Comparison of ENCODE assay signal across 2 cellular contexts in the genomic region with DNA sequence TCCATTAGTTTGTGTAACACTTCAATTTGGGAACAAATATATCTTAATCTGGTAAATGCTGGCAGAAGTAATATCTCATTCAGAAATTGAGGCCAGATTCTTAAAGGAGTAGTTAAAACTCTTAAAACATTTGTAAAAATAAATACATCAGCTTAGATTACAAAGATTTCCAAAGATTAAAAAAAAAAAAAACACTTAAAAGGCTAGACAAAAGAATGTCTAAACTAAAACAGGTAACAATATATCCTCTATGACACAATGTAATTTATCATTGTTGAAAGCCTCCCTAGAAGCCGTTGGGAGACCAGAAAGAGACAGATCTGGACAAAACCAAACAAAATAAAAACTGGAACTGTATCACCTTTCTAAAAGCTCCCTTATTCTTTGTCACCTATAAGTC.
TF ChIP-seq lines count a peak whose summit lies in the region.

No MANE protein-coding gene starts in this region.

TF ChIP-seq in IMR-90, 13 proteins besides CTCF, POLR2A, EP300 and RAD21:
- no peak for TF ChIP-seq USF2 (IDR thresholded peaks at IDR 0.05; ENCODE audit: low read depth, low read length)
- no peak for TF ChIP-seq MXI1 (IDR thresholded peaks at IDR 0.05; ENCODE audit: borderline replicate concordance, low read depth, low read length)
- no peak for TF ChIP-seq CHD1 (IDR thresholded peaks at IDR 0.05; ENCODE audit: low read depth, low read length)
- TF ChIP-seq RCOR1 (IDR thresholded peaks at IDR 0.05; ENCODE audit: insufficient replicate concordance, low read length), result no peak
- TF ChIP-seq MAZ (IDR thresholded peaks at IDR 0.05; ENCODE audit: borderline replicate concordance, low read depth, low read length), result no peak
- no peak for TF ChIP-seq BHLHE40 (IDR thresholded peaks at IDR 0.05; ENCODE audit: low read depth, low read length)
- TF ChIP-seq CEBPB (IDR thresholded peaks at IDR 0.05; ENCODE audit: low read depth, low read length), result no peak
- no peak for TF ChIP-seq MAFK (IDR thresholded peaks at IDR 0.05; ENCODE audit: low read depth, low read length)
- TF ChIP-seq ELK1 (IDR thresholded peaks at IDR 0.05; ENCODE audit: borderline replicate concordance, low read depth, low read length), result no peak
- TF ChIP-seq SMC3 (IDR thresholded peaks at IDR 0.05; ENCODE audit: low read depth, low read length), result no peak
- no peak for TF ChIP-seq FOS (IDR thresholded peaks at IDR 0.05; ENCODE audit: low read depth, low read length)

TF ChIP-seq in neural cell, 6 proteins besides CTCF, POLR2A, EP300 and RAD21:
- TF ChIP-seq MXI1 (conservative IDR thresholded peaks at IDR 0.05; ENCODE audit: poor library complexity, severe bottlenecking), result no peak
- no peak for TF ChIP-seq EZH2 (IDR thresholded peaks at IDR 0.05; ENCODE audit: borderline replicate concordance, insufficient read depth, low read length, poor library complexity, severe bottlenecking)
- TF ChIP-seq SMC3 (conservative IDR thresholded peaks at IDR 0.05; ENCODE audit: poor library complexity), result no peak
- TF ChIP-seq POLR2AphosphoS5 (IDR thresholded peaks at IDR 0.05), result no peak
- TF ChIP-seq TAF1 (IDR thresholded peaks at IDR 0.05; ENCODE audit: low read depth), result no peak
- no peak for TF ChIP-seq REST (IDR thresholded peaks at IDR 0.05; ENCODE audit: borderline replicate concordance)
